1 cellular context compared by ENCODE assay signal in the genomic region with DNA sequence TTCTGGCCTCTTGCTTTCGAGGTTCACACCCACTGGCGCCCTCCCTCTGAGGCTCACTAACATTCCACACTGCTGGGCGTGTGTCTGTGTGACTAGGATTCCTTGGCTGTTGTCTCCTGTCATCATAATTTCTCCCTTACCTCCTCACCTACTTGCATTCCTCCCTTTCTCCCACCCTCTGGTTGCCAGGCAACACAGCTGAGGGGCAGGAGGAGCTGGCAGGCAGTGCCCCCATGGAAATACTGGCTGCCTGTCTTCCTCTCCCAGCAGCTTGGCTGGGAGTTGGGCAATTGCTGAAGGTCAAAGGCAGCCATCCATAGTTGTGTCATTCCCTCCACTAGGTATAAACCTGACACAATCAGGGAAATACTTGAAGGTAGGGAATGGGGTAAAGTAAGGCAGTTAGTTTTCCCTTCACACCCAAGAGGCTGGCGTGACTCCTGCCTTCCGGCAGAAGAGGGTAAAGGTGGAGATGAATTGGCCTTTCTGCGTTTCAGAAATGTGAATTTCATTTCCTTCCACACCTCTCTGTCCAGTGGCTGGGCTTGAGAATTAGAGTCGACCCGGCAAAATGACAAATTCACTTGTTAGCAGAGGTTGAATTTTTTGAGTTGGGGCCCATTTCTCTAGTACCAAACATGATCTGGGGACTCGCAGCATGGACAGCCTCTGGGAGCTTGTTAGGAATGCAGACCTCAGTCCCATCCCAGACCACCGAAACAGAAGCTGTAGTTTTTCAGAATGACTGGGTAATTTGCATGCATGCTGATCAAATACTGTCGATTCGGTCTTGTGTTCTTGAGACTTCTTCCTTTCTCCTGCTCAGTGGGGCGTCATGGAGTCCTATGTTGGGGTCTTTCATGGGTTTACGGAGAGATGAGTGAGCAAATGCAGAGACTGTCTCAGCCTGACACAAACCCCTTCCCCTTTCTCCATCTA.
TF ChIP-seq lines count a peak whose summit lies in the region.

No MANE protein-coding gene starts in this region.

TF ChIP-seq in GM12878, 131 proteins besides CTCF, POLR2A, EP300 and RAD21:
- TF ChIP-seq IKZF2 (IDR thresholded peaks at IDR 0.05) (peak in 1 of 2 experiments; percentile 52; a peak in 1 of 4 replicates), CBX5 (IDR thresholded peaks at IDR 0.05; ENCODE audit: low read depth) (no peak), EED (IDR thresholded peaks at IDR 0.05; ENCODE audit: low read depth) (0 out of 2 replicates have a peak, but pooled peaks have one; percentile 37), TARDBP (IDR thresholded peaks at IDR 0.05; ENCODE audit: borderline replicate concordance) (no peak), FOXK2 (IDR thresholded peaks at IDR 0.05) (no peak), RUNX3 (IDR thresholded peaks at IDR 0.05; ENCODE audit: low read length) (peak; percentile 62), YBX1 (IDR thresholded peaks at IDR 0.05) (no peak), PAX5 (IDR thresholded peaks at IDR 0.05; ENCODE audit: borderline replicate concordance, low read depth, low read length) (peak; percentile 13; the same call in 1 of the 2 replicates), STAT1 (conservative IDR thresholded peaks at IDR 0.05) (no peak), TAF1 (IDR thresholded peaks at IDR 0.05; ENCODE audit: borderline replicate concordance, low read depth, low read length) (no peak), SIN3A (IDR thresholded peaks at IDR 0.05; ENCODE audit: low read depth, low read length) (no peak), SMAD1 (IDR thresholded peaks at IDR 0.05; ENCODE audit: low read depth, partially characterized antibody) (no peak), IKZF1 (conservative IDR thresholded peaks at IDR 0.05) (0 out of 2 replicates have a peak, but pooled peaks have one; percentile 40), MTA3 (IDR thresholded peaks at IDR 0.05; ENCODE audit: borderline replicate concordance, low read length) (no peak), ETV6 (conservative IDR thresholded peaks at IDR 0.05 in 1 of 2, IDR thresholded peaks at IDR 0.05 in 1 of 2; ENCODE audit: borderline replicate concordance in 1 of 2, low read depth in 1 of 2) (no peak), JUNB (IDR thresholded peaks at IDR 0.05) (peak; percentile 32; the same call in 1 of the 2 replicates), POU2F2 (IDR thresholded peaks at IDR 0.05; ENCODE audit: borderline replicate concordance, low read depth, low read length) (peak; percentile 96), IRF4 (IDR thresholded peaks at IDR 0.05; ENCODE audit: low read depth, low read length) (peak; percentile 73)
- TF ChIP-seq, protein P1, sequence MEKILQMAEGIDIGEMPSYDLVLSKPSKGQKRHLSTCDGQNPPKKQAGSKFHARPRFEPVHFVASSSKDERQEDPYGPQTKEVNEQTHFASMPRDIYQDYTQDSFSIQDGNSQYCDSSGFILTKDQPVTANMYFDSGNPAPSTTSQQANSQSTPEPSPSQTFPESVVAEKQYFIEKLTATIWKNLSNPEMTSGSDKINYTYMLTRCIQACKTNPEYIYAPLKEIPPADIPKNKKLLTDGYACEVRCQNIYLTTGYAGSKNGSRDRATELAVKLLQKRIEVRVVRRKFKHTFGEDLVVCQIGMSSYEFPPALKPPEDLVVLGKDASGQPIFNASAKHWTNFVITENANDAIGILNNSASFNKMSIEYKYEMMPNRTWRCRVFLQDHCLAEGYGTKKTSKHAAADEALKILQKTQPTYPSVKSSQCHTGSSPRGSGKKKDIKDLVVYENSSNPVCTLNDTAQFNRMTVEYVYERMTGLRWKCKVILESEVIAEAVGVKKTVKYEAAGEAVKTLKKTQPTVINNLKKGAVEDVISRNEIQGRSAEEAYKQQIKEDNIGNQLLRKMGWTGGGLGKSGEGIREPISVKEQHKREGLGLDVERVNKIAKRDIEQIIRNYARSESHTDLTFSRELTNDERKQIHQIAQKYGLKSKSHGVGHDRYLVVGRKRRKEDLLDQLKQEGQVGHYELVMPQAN (conservative IDR thresholded peaks at IDR 0.05): no peak
- TF ChIP-seq, protein P2, sequence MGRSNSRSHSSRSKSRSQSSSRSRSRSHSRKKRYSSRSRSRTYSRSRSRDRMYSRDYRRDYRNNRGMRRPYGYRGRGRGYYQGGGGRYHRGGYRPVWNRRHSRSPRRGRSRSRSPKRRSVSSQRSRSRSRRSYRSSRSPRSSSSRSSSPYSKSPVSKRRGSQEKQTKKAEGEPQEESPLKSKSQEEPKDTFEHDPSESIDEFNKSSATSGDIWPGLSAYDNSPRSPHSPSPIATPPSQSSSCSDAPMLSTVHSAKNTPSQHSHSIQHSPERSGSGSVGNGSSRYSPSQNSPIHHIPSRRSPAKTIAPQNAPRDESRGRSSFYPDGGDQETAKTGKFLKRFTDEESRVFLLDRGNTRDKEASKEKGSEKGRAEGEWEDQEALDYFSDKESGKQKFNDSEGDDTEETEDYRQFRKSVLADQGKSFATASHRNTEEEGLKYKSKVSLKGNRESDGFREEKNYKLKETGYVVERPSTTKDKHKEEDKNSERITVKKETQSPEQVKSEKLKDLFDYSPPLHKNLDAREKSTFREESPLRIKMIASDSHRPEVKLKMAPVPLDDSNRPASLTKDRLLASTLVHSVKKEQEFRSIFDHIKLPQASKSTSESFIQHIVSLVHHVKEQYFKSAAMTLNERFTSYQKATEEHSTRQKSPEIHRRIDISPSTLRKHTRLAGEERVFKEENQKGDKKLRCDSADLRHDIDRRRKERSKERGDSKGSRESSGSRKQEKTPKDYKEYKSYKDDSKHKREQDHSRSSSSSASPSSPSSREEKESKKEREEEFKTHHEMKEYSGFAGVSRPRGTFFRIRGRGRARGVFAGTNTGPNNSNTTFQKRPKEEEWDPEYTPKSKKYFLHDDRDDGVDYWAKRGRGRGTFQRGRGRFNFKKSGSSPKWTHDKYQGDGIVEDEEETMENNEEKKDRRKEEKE (IDR thresholded peaks at IDR 0.05): no peak
- TF ChIP-seq, protein P3, sequence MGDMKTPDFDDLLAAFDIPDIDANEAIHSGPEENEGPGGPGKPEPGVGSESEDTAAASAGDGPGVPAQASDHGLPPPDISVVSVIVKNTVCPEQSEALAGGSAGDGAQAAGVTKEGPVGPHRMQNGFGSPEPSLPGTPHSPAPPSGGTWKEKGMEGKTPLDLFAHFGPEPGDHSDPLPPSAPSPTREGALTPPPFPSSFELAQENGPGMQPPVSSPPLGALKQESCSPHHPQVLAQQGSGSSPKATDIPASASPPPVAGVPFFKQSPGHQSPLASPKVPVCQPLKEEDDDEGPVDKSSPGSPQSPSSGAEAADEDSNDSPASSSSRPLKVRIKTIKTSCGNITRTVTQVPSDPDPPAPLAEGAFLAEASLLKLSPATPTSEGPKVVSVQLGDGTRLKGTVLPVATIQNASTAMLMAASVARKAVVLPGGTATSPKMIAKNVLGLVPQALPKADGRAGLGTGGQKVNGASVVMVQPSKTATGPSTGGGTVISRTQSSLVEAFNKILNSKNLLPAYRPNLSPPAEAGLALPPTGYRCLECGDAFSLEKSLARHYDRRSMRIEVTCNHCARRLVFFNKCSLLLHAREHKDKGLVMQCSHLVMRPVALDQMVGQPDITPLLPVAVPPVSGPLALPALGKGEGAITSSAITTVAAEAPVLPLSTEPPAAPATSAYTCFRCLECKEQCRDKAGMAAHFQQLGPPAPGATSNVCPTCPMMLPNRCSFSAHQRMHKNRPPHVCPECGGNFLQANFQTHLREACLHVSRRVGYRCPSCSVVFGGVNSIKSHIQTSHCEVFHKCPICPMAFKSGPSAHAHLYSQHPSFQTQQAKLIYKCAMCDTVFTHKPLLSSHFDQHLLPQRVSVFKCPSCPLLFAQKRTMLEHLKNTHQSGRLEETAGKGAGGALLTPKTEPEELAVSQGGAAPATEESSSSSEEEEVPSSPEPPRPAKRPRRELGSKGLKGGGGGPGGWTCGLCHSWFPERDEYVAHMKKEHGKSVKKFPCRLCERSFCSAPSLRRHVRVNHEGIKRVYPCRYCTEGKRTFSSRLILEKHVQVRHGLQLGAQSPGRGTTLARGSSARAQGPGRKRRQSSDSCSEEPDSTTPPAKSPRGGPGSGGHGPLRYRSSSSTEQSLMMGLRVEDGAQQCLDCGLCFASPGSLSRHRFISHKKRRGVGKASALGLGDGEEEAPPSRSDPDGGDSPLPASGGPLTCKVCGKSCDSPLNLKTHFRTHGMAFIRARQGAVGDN (IDR thresholded peaks at IDR 0.05): no peak
- TF ChIP-seq, protein P4, sequence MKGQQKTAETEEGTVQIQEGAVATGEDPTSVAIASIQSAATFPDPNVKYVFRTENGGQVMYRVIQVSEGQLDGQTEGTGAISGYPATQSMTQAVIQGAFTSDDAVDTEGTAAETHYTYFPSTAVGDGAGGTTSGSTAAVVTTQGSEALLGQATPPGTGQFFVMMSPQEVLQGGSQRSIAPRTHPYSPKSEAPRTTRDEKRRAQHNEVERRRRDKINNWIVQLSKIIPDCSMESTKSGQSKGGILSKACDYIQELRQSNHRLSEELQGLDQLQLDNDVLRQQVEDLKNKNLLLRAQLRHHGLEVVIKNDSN (IDR thresholded peaks at IDR 0.05; ENCODE audit: borderline replicate concordance, extremely low read length, insufficient read depth, low read depth, low read length): no peak
- TF ChIP-seq, protein P5, sequence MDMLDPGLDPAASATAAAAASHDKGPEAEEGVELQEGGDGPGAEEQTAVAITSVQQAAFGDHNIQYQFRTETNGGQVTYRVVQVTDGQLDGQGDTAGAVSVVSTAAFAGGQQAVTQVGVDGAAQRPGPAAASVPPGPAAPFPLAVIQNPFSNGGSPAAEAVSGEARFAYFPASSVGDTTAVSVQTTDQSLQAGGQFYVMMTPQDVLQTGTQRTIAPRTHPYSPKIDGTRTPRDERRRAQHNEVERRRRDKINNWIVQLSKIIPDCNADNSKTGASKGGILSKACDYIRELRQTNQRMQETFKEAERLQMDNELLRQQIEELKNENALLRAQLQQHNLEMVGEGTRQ (IDR thresholded peaks at IDR 0.05; ENCODE audit: borderline replicate concordance, low read depth, low read length): no peak
